ENCODE assay signal across 34 cellular contexts in genomic region chr12:24389394-24389793, GRCh38.
"Had no signal": no experiment of that assay in that cellular context is flagged by ENCODE, and none has a peak within 500 bp of the region (broad histone marks: within the 10 kb centered on the region; RNA-seq: fewer than 3 reads in every experiment).

No MANE protein-coding gene starts in this region.

- H3K36me3 ChIP-seq: MG63 had no signal

- H3K4me3 ChIP-seq: MG63 had no signal

- H3K9me3 ChIP-seq: MG63 had no signal

- H3K27ac ChIP-seq: KMS-11 had no signal

- H3K27me3 ChIP-seq: MG63 had no signal

- DNase-seq: Karpas-422, Kasumi-1, MG63, MM.1S, MV-4-11, NCI-H1048, NCI-H1092, NCI-H1092 treated with DMSO at 0.1 percent for 48 hours, NCI-H1105, NCI-H1105 treated with DMSO at 0.1 percent for 48 hours, NCI-H1417, NCI-H1417 treated with DMSO at 0.1 percent for 48 hours, NCI-H1436, NCI-H1436 treated with DMSO at 0.1 percent for 48 hours, NCI-H146, NCI-H1694, NCI-H1694 treated with DMSO at 0.1 percent for 48 hours, NCI-H187, NCI-H187 treated with DMSO at 0.1 percent for 48 hours, NCI-H1930, NCI-H2029, NCI-H2029 treated with DMSO at 0.1 percent for 48 hours, NCI-H2081, NCI-H2081 treated with DMSO at 0.1 percent for 48 hours, NCI-H2107, NCI-H2171, NCI-H2171 treated with DMSO at 0.1 percent for 48 hours, NCI-H2227 treated with DMSO at 0.1 percent for 48 hours, NCI-H226, NCI-H345, NCI-H446, NCI-H446 treated with DMSO at 0.1 percent for 48 hours, NCI-H510A had no signal

- H3K4me2 ChIP-seq: KMS-11 had no signal

- H3K9ac ChIP-seq: KMS-11 had no signal
